In genomic region chr19:4938461-4938860, GRCh38 we compare ENCODE assay signal across 6 cellular contexts. TPM values are rescaled to one million over a fixed set of nuclear protein-coding genes. Genes with fewer than 3 reads are reported as not detected.
"Had no signal": no experiment of that assay in that cellular context is flagged by ENCODE, and none has a peak within 500 bp of the region (broad histone marks: within the 10 kb centered on the region; RNA-seq: fewer than 3 reads in every experiment).

No MANE protein-coding gene starts in this region.

RNA-seq across cellular contexts. Expression of gene ARRDC5, which starts 35.8 kb away (rescaled TPM):
- total RNA-seq: GM23338, H1, H9, HepG2, HFFc6, HT1080 had no signal
